11 cellular contexts compared by ENCODE assay signal in the genomic region with DNA sequence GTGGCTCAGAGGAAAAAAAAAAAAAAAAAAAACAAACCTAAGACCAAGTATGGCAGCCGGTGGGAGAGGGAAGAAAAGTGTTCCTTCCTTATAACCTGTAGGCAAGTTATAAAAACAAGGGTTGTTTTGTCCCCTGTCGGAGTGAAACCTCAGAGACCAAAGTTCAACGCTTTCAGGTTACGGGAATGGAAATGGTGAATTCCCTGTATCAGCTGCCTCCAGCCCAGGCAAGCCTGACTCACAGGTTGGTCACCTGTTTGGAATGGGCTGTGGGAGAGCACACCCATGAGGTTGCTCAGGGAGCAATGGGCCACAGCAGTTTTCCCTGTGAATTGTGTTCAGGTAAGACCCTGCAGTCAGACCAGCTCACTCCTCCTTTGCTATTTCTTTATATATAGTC.
DNase-seq lines count a peak whose midpoint lies in the region; ATAC-seq and TF ChIP-seq lines count a peak whose summit lies in the region.
"Had no signal": no experiment of that assay in that cellular context is flagged by ENCODE, and none has a peak within 500 bp of the region (broad histone marks: within the 10 kb centered on the region; RNA-seq: fewer than 3 reads in every experiment).

No MANE protein-coding gene starts in this region.

- WGBS in endodermal cell (ENCODE audit: insufficient coverage in 1 of 2, insufficient read length in 1 of 2), 2 experiments: 90% methylated on average over 4 of the region's 4 CpGs; no CpG with 5 or more reads in 1 of the 2 experiments
- WGBS in psoas muscle, 3 donors: 85 to 89% (median 87%) methylated on average over 4 of the region's 4 CpGs

- TF ChIP-seq CTCF in Panc1 (IDR thresholded peaks at IDR 0.05) (peak; percentile 21; the same call in 1 of the 2 replicates), endodermal cell (conservative IDR thresholded peaks at IDR 0.05) (peak; percentile 41), psoas muscle (IDR thresholded peaks at IDR 0.05) (no peak)

- H3K9me3 ChIP-seq in Panc1 (ENCODE audit: control insufficient read depth, insufficient read depth, low read depth, low read length) (no peaks in the 10 kb centered on the region), endodermal cell (ENCODE audit: control insufficient read depth, low read length) (no peaks in the 10 kb centered on the region), psoas muscle (no peaks in the 10 kb centered on the region)

- no TSS peak for BruUV-seq in Panc1 (replicated peaks; lab: Mats Ljungman, UMichigan)

- POLR2A ChIA-PET in Panc1 (lab: Charles Lee): no interaction called here

- peak overlapping the region; percentile 19 for H3K27ac Mint-ChIP-seq in endodermal cell
- H3K27ac Mint-ChIP-seq: activated T-helper 2 cell treated with anti-CD3 and anti-CD28 coated beads, Interferon-gamma antibody, Interleukin-2, Interleukin-4, amounts not matched to agents 10 μg/mL and 5 μg/mL and 100 μg/mL, durations not matched to agents 14 hours and 24 hours and 36 hours had no signal

- H3K36me3 ChIP-seq in Panc1 (ENCODE audit: control insufficient read depth, insufficient read depth, low read length) (no peaks in the 10 kb centered on the region), endodermal cell (ENCODE audit: control insufficient read depth, insufficient read depth, low read length) (no peaks in the 10 kb centered on the region), psoas muscle (ENCODE audit: insufficient read depth in 1 of 2, low read depth in 1 of 2) (no peaks in the 10 kb centered on the region)

- CTCF ChIA-PET in Panc1 (lab: Charles Lee): interaction anchor here (0.5 to 0.7 kb wide), 2 partner anchors 275 to 291 kb away, joined by 6 to 7 read pairs; no protein-coding TSS in a partner anchor

- H3K9ac ChIP-seq in endodermal cell (ENCODE audit: extremely low read depth, low read length, poor library complexity, severe bottlenecking): no peak overlapping the region

- H3K27me3 Mint-ChIP-seq in endodermal cell (ENCODE audit: insufficient read depth): peaks cover 3% of the 10 kb centered on the region

- peaks cover 10% of the 10 kb centered on the region for H3K4me1 ChIP-seq in Panc1 (ENCODE audit: control insufficient read depth, insufficient read depth, low read length)
- H3K4me1 ChIP-seq in endodermal cell (ENCODE audit: control insufficient read depth, insufficient read depth, low read length): no peaks in the 10 kb centered on the region
- H3K4me1 ChIP-seq in psoas muscle: peaks cover 28% of the 10 kb centered on the region

- peaks cover 18% of the 10 kb centered on the region for H3K9me3 Mint-ChIP-seq in endodermal cell

- peak; percentile 68 for DNase-seq in H4 (ENCODE audit: low spot score)
- DNase-seq in Panc1 (ENCODE audit: low read depth, low spot score): peak; percentile 96
- peak; percentile 77 for DNase-seq in endodermal cell
- DNase-seq in psoas muscle: no peak
- DNase-seq in NCI-H2107 treated with DMSO at 0.1 percent for 48 hours (lab: John Stamatoyannopoulos, UW; ENCODE audit: unreplicated experiment): no peak
- no peak for DNase-seq in substantia nigra (lab: John Stamatoyannopoulos, UW)
- no peak for DNase-seq in DMS 273 treated with DMSO at 0.1 percent for 48 hours (lab: John Stamatoyannopoulos, UW)
- no peak for DNase-seq in NCI-H187 (lab: John Stamatoyannopoulos, UW)
- DNase-seq: stimulated activated naive CD4-positive, alpha-beta T cell treated with Interleukin-2 at 50 U/mL for 16 hours had no signal

- H3K36me3 Mint-ChIP-seq in endodermal cell (ENCODE audit: low read depth): no peaks in the 10 kb centered on the region

- in situ Hi-C loops in Panc1 (cut with HindIII; ENCODE audit: low pct_unique_long_range_greater_than_20kb, low sequenced_read_pairs): no loop called here

- H3K4me3 ChIP-seq in Panc1 (ENCODE audit: low read depth in 2 of 2, low read length in 2 of 2) (no peak overlapping the region), endodermal cell (ENCODE audit: low read length) (no peak overlapping the region), psoas muscle (no peak overlapping the region)
- H3K4me3 ChIP-seq: SK-N-MC had no signal

- intact Hi-C loops in Panc1 (cut with micrococcal nuclease; ENCODE audit: unreplicated experiment): loop anchor here (10.0 kb wide), 1 partner anchor 154 kb away; no protein-coding TSS in a partner anchor
- intact Hi-C loops in psoas muscle (cut with DNase I): no loop called here

- H3K4me3 Mint-ChIP-seq in endodermal cell: no peak overlapping the region

- H3K4me1 Mint-ChIP-seq in endodermal cell: no peaks in the 10 kb centered on the region

- peak overlapping the region; percentile 2 for H3K27ac ChIP-seq in Panc1 (ENCODE audit: low read length)
- no peak overlapping the region for H3K27ac ChIP-seq in endodermal cell (ENCODE audit: low read depth, low read length)
- no peak overlapping the region for H3K27ac ChIP-seq in psoas muscle
- no peak overlapping the region for H3K27ac ChIP-seq in substantia nigra (ENCODE audit: low read depth, low read length, poor library complexity, severe bottlenecking)
- H3K27ac ChIP-seq: SK-N-MC had no signal

- H3K27me3 ChIP-seq in Panc1 (ENCODE audit: control insufficient read depth, insufficient read depth, low read length): no peaks in the 10 kb centered on the region
- H3K27me3 ChIP-seq in endodermal cell (ENCODE audit: control insufficient read depth, insufficient read depth, low read length, poor library complexity, severe bottlenecking): no peaks in the 10 kb centered on the region
- H3K27me3 ChIP-seq in psoas muscle (ENCODE audit: insufficient read depth in 3 of 3, low read length in 2 of 3): no peaks in the 10 kb centered on the region

- ATAC-seq in Panc1: peak; percentile 95
- peak; percentile 43 to 77 (median 62) for ATAC-seq in psoas muscle

Comparison
In these comparisons a context has a peak if more than half of its experiments do, and no peak if none do; other contexts are left out.
1. DNase-seq: peak in H4 (single experiment), Panc1 (single experiment) and endodermal cell (single experiment); none in psoas muscle (0 of 2), NCI-H2107 treated with DMSO at 0.1 percent for 48 hours (single experiment), substantia nigra (0 of 49), DMS 273 treated with DMSO at 0.1 percent for 48 hours (single experiment) and NCI-H187 (0 of 2).